ENCODE assay signal across 8 cellular contexts in the genomic region with DNA sequence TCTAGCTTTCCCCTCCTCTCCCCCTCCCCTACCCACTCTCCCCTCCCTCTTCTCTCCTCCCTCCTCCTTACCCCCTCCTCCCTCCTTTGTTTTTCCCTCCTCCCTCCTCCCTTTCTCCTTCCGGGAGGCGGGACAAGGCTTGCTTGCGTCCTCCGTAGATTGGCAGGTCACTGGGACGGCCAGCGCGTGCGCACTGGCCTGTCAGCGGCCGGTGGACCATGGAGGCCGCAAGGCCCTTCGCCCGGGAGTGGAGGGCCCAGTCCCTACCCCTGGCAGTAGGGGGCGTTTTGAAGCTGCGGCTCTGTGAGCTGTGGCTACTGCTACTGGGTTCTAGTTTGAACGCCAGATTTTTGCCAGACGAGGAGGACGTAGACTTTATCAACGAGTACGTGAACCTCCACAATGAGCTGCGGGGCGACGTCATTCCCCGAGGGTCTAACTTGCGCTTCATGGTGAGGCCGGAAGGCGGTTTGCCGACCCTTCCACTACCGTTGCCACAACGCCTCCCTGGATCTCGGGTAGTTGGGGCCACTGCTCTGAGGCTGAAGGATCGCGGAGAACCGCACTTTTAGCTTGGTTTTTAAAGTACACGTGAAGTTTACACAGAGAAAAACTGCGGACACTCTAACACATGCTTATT. TPM values are rescaled to one million over a fixed set of nuclear protein-coding genes. Genes with fewer than 3 reads are reported as not detected.
A peak's percentile ranks its signal among the peaks of the same experiment; 100 is the strongest.
DNase-seq lines count a peak whose midpoint lies in the region; ATAC-seq, FAIRE-seq and TF ChIP-seq lines count a peak whose summit lies in the region.

A gene (plus strand): TSS at position 191 of the 640 bp plus-strand sequence. CDS start 28 bp downstream, at position 219.

- no peaks in the 10 kb centered on the region for H3K36me3 Mint-ChIP-seq in natural killer cell

- peak within 1 kb of the TSS; percentile 74 for H2AFZ ChIP-seq in KMS-11 (ENCODE audit: low read depth)

- ATAC-seq in GM21737 (IDR thresholded peaks at IDR 0.05; ENCODE audit: unreplicated experiment) (peak; percentile 98), natural killer cell (peak; percentile 91 to 97 (median 96))

- no peaks in the 10 kb centered on the region for H3K9me3 Mint-ChIP-seq in natural killer cell

- peak within 1 kb of the TSS; percentile 78 for H3K9ac ChIP-seq in KMS-11

- H3K36me3 ChIP-seq in DOHH2 (ENCODE audit: control insufficient read depth, low read length) (no peaks in the 10 kb centered on the region), KMS-11 (ENCODE audit: insufficient read depth) (no peaks in the 10 kb centered on the region)

- H3K79me2 ChIP-seq in DOHH2 (ENCODE audit: control insufficient read depth, low read length) (no peaks in the 10 kb centered on the region), KMS-11 (ENCODE audit: insufficient read depth, low read depth) (no peaks in the 10 kb centered on the region)

- peaks cover 0 to 3% of the 10 kb centered on the region in 2 donors for H3K27me3 Mint-ChIP-seq in natural killer cell (ENCODE audit: low read depth in 2 of 2)

- H3K4me3 ChIP-seq in DOHH2 (ENCODE audit: low read length) (peak within 1 kb of the TSS; percentile 35), KMS-11 (IDR thresholded peaks at IDR 0.05; ENCODE audit: insufficient read depth, low read depth, low read length) (peak within 1 kb of the TSS; percentile 49)

- H3K27me3 ChIP-seq in DOHH2 (ENCODE audit: control insufficient read depth, low read length) (no peaks in the 10 kb centered on the region; the same call in 1 of the 2 replicates), KMS-11 (ENCODE audit: insufficient read depth, low read depth) (no peaks in the 10 kb centered on the region)

- FAIRE-seq in RCC 7860 (lab: Jason Lieb, UNC): peak; percentile 74

- no peaks in the 10 kb centered on the region for H3F3A ChIP-seq in DOHH2 (ENCODE audit: control insufficient read depth, insufficient read depth)

- H3K4me1 ChIP-seq in DOHH2 (ENCODE audit: control insufficient read depth, low read length): no peaks in the 10 kb centered on the region
- peaks cover 37% of the 10 kb centered on the region for H3K4me1 ChIP-seq in KMS-11 (ENCODE audit: low read depth, poor library complexity, severe bottlenecking)

- H3K9me2 ChIP-seq in DOHH2 (replicated peaks; ENCODE audit: control insufficient read depth, low read length): no peaks in the 10 kb centered on the region

- intact Hi-C loops in natural killer cell (cut with micrococcal nuclease): loop anchor here (1.0 to 2.0 kb wide), 3 partner anchors 60 to 120 kb away; a partner anchor contains a TSS

- DNase-seq in RCC 7860 (ENCODE audit: low spot score) (peak; percentile 91), fibroblast of peridontal ligament (ENCODE audit: extremely low read depth) (peak; percentile 96), natural killer cell (peak; percentile 79)
- peak; percentile 85 for DNase-seq in activated T-helper 9 cell treated with anti-CD3 and anti-CD28 coated beads, Interleukin-2, amount 50 U/mL, for 16 hours (ENCODE audit: low read depth)
- DNase-seq in stimulated activated naive CD4-positive, alpha-beta T cell (lab: John Stamatoyannopoulos, UW): peak; percentile 72 to 84 (median 80)

- peaks cover 43 to 45% of the 10 kb centered on the region in 2 donors for H3K4me1 Mint-ChIP-seq in natural killer cell

- TF ChIP-seq CTCF in DOHH2 (IDR thresholded peaks at IDR 0.05; ENCODE audit: low read depth, low read length, poor library complexity, severe bottlenecking): peak; percentile 47
- TF ChIP-seq CTCF in KMS-11 (conservative IDR thresholded peaks at IDR 0.05; ENCODE audit: low read depth, low read length): peak; percentile 89
- TF ChIP-seq CTCF in natural killer cell (IDR thresholded peaks at IDR 0.05): peak; percentile 69

- H3K4me2 ChIP-seq in DOHH2 (ENCODE audit: low read length) (peak within 1 kb of the TSS; percentile 29), KMS-11 (peak within 1 kb of the TSS; percentile 89)

- peak within 1 kb of the TSS; percentile 92 for H3K4me3 Mint-ChIP-seq in natural killer cell

- H3K27ac ChIP-seq in DOHH2 (ENCODE audit: low read depth, low read length): no peak within 1 kb of the TSS; the same call in 1 of the 2 replicates
- H3K27ac ChIP-seq in KMS-11: peak within 1 kb of the TSS; percentile 86

- peak within 1 kb of the TSS; percentile 92 to 94 for H3K27ac Mint-ChIP-seq in natural killer cell

- H4K20me1 ChIP-seq in DOHH2 (ENCODE audit: control insufficient read depth, insufficient read depth, low read depth, low read length) (no peaks in the 10 kb centered on the region), KMS-11 (ENCODE audit: insufficient read depth) (no peaks in the 10 kb centered on the region)

- no peaks in the 10 kb centered on the region for H3K9me3 ChIP-seq in DOHH2 (ENCODE audit: control insufficient read depth, insufficient read depth, low read length)

RNA-seq across cellular contexts. Expression of the gene that starts here (rescaled TPM):
- total RNA-seq in natural killer cell: 1 to 10 TPM in 2 of 3 donors, under 1 TPM in 1; 0.75 to 1.7 (median 1.6) TPM
